Comparison of ENCODE assay signal across 11 cellular contexts in genomic region chr1:6357243-6357929, GRCh38. TPM values are rescaled to one million over a fixed set of nuclear protein-coding genes. Genes with fewer than 3 reads are reported as not detected.
DNase-seq lines count a peak whose midpoint lies in the region; TF ChIP-seq lines count a peak whose summit lies in the region.
"Had no signal": no experiment of that assay in that cellular context is flagged by ENCODE, and none has a peak within 500 bp of the region (broad histone marks: within the 10 kb centered on the region; RNA-seq: fewer than 3 reads in every experiment).

No MANE protein-coding gene starts in this region.

- TF ChIP-seq CTCF in AG04450 (IDR thresholded peaks at IDR 0.05; ENCODE audit: low read depth, low read length) (0 out of 2 replicates have a peak, but pooled peaks have one; percentile 2), GM12865 (IDR thresholded peaks at IDR 0.05; ENCODE audit: insufficient read depth, low read depth, low read length, missing control alignments) (peak; percentile 43), testis (IDR thresholded peaks at IDR 0.05) (no peak)

- CTCF ChIA-PET in AG04450 (lab: Charles Lee) = interaction anchor here (0.7 to 2.8 kb wide), 4 partner anchors 12 to 92 kb away, joined by 4 to 16 read pairs (median 7); no protein-coding TSS in a partner anchor

- POLR2A ChIA-PET in AG04450 (lab: Yijun Ruan, JAX) = no interaction called here

- in situ Hi-C loops in SK-MEL-5 (cut with HindIII; ENCODE audit: low pct_unique_long_range_greater_than_20kb, low sequenced_read_pairs) = no loop called here

- DNase-seq in AG04450 (ENCODE audit: low read depth, low spot score) (no peak), GM12865 (ENCODE audit: low read depth) (peak; percentile 24), SK-MEL-5 (ENCODE audit: low read depth, low spot score) (peak; percentile 25), iPS-NIHi11 (ENCODE audit: low spot score) (peak; percentile 62), NOMO-1 treated with dmso at 0.1 percent for 144 hours (lab: John Stamatoyannopoulos, UW; ENCODE audit: unreplicated experiment) (no peak), testis (no peak), NCI-H1417 (lab: John Stamatoyannopoulos, UW) (no peak), mesenteric fat pad (ENCODE audit: low spot score) (no peak)
- DNase-seq: CD8-positive, alpha-beta T cell; MG63; NK-92 treated with Interleukin-12 subunit alpha and Interleukin-12 subunit beta, amount 100 ng/mL, for 24 hours had no signal

- TF ChIP-seq POLR2A in testis (IDR thresholded peaks at IDR 0.05) = no peak

- WGBS in testis, 2 donors = 87 to 90% methylated on average over 10 to 11 of the region's 11 CpGs

- intact Hi-C loops in testis (cut with DNase I; ENCODE audit: low total_unique reads) = no loop called here

- H3K27ac ChIP-seq in AG04450 (ENCODE audit: low read depth, low read length) = no peak overlapping the region
- no peak overlapping the region for H3K27ac ChIP-seq in testis

- no peak overlapping the region for H3K4me3 ChIP-seq in AG04450 (ENCODE audit: low read depth, low read length)
- no peak overlapping the region for H3K4me3 ChIP-seq in GM12865 (ENCODE audit: low read depth, low read length)
- H3K4me3 ChIP-seq in testis = no peak overlapping the region
- H3K4me3 ChIP-seq: MG63 had no signal

- H3K27me3 ChIP-seq in AG04450 (ENCODE audit: control insufficient read depth, insufficient read depth, low read length) (no peaks in the 10 kb centered on the region), testis (no peaks in the 10 kb centered on the region)
- H3K27me3 ChIP-seq: MG63 had no signal

- no peaks in the 10 kb centered on the region for H3K36me3 ChIP-seq in testis (ENCODE audit: low read depth, missing control alignments)
- H3K36me3 ChIP-seq: MG63 had no signal

- no peaks in the 10 kb centered on the region; the same call in 1 of the 2 replicates for H3K9me3 ChIP-seq in AG04450 (ENCODE audit: control insufficient read depth, insufficient read depth, low read length)
- H3K9me3 ChIP-seq in testis = no peaks in the 10 kb centered on the region
- H3K9me3 ChIP-seq: MG63 had no signal

- H3K4me1 ChIP-seq in testis = peaks cover 35% of the 10 kb centered on the region

RNA-seq across cellular contexts. Expression of gene ACOT7, which starts 36.2 kb away (rescaled TPM):
- polyA plus RNA-seq in AG04450 (2011; rRNA removed) = 80.1 and 102 TPM in 2 replicates
- polyA minus RNA-seq in AG04450 (2011; rRNA and poly(A)+ RNA removed) = 38.7 and 51.3 TPM in 2 replicates
- 125 and 132 TPM in 2 replicates for total RNA-seq in SK-MEL-5 (2014; rRNA removed; shearing (Covaris generic))
- polyA plus RNA-seq in SK-MEL-5 (2015; cell fraction: cytosol; rRNA removed) = 282 and 284 TPM in 2 replicates
- 32.8 and 50.4 TPM in 2 replicates for polyA plus RNA-seq in SK-MEL-5 (2015; cell fraction: nucleus; rRNA removed)
- 10 to 100 TPM; 50.3 to 52.5 TPM for total RNA-seq in testis
- 72.8 TPM for polyA plus RNA-seq in testis (ENCODE audit: insufficient read depth, low read depth, low replicate concordance)
- 9.6 TPM for total RNA-seq in mesenteric fat pad

Comparison
In these comparisons a context has a peak if more than half of its experiments do, and no peak if none do; other contexts are left out.
1. DNase-seq: peak in GM12865 (single experiment), SK-MEL-5 (single experiment) and iPS-NIHi11 (single experiment); none in AG04450 (single experiment), NOMO-1 treated with dmso at 0.1 percent for 144 hours (single experiment), testis (single experiment), NCI-H1417 (0 of 3) and mesenteric fat pad (single experiment).
2. CTCF ChIP-seq: peak in AG04450 (single experiment) and GM12865 (single experiment); none in testis (0 of 3).